18 cellular contexts compared by ENCODE assay signal in the genomic region with DNA sequence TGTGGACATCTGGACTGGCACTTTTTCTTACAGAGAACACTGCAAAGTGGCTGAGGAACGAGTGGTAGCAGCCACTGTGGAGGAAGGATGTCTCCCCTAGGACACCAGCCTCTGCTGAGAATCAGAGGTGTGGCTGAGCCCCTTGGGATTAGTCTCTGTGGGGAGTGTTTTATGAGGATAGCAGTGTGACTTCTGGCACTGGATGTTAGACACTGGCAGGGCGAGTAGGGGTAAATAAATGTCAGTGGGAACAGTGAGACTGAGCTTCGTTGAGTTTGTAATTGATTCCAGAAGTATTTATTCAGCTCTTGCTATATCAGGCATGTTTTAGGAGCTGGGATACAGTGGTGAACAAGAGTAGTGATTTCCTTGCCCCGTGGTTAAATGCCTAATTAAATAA.
A peak's percentile ranks its signal among the peaks of the same experiment; 100 is the strongest.
DNase-seq lines count a peak whose midpoint lies in the region; ATAC-seq and TF ChIP-seq lines count a peak whose summit lies in the region.
"Had no signal": no experiment of that assay in that cellular context is flagged by ENCODE, and none has a peak within 500 bp of the region (broad histone marks: within the 10 kb centered on the region; RNA-seq: fewer than 3 reads in every experiment).

No MANE protein-coding gene starts in this region.

- BruUV-seq in A673 (replicated peaks; lab: Mats Ljungman, UMichigan), result no TSS peak

- WGBS in spleen, 5 donors, result 67 to 72% (median 68%) methylated on average over 4 of the region's 4 CpGs

- TF ChIP-seq POLR2A in spleen (IDR thresholded peaks at IDR 0.05), result no peak

- H3K9me3 ChIP-seq in A673 (ENCODE audit: low read depth, low read length, poor library complexity, severe bottlenecking), result no peaks in the 10 kb centered on the region
- H3K9me3 ChIP-seq in spleen, result no peaks in the 10 kb centered on the region
- H3K9me3 ChIP-seq: ascending aorta, right atrium auricular region had no signal

- intact Hi-C loops in A673 (cut with micrococcal nuclease; ENCODE audit: unreplicated experiment) (no loop called here), spleen (cut with DNase I; ENCODE audit: low total_unique reads) (no loop called here)

- ATAC-seq in GM19397 (IDR thresholded peaks at IDR 0.05; ENCODE audit: unreplicated experiment), result no peak
- no peak for ATAC-seq in HG02763 (IDR thresholded peaks at IDR 0.05; ENCODE audit: unreplicated experiment)

- DNase-seq in A673 (ENCODE audit: low spot score) (peak; percentile 81), COR-L47 (lab: John Stamatoyannopoulos, UW) (peak; percentile 7), NCI-H69 (lab: John Stamatoyannopoulos, UW) (peak; percentile 86), fibroblast of peridontal ligament (ENCODE audit: extremely low read depth) (peak; percentile 77), spleen (no peak), DMS 273 (lab: John Stamatoyannopoulos, UW; ENCODE audit: unreplicated experiment) (no peak)
- DNase-seq: activated CD4-positive, CD25-positive, alpha-beta regulatory T cell treated with anti-CD3 and anti-CD28 coated beads, Interleukin-2, amount 50 U/mL, for 72 hours; activated effector memory CD4-positive, alpha-beta T cell treated with anti-CD3 and anti-CD28 coated beads, Interleukin-2, amount 50 U/mL, for 16 hours; endodermal cell; Kasumi-1; left cardiac atrium; NCI-H1436; NCI-H446 treated with DMSO at 0.1 percent for 48 hours; SHP77 had no signal

- CTCF ChIA-PET in A673 (lab: Charles Lee), result interaction anchor here (0.6 to 0.7 kb wide), 2 partner anchors 11 to 73 kb away, joined by 3 to 6 read pairs; no protein-coding TSS in a partner anchor

- H3K4me1 ChIP-seq in A673 (ENCODE audit: insufficient read depth, low read length, poor library complexity, severe bottlenecking), result peaks cover 60% of the 10 kb centered on the region
- H3K4me1 ChIP-seq in spleen, result peaks cover 11 to 98% (median 51%) of the 10 kb centered on the region in 6 donors
- H3K4me1 ChIP-seq: ascending aorta had no signal

- H3K36me3 ChIP-seq in A673 (ENCODE audit: insufficient read depth, low read length, poor library complexity, severe bottlenecking), result no peaks in the 10 kb centered on the region
- H3K36me3 ChIP-seq in spleen, result peaks cover 0 to 11% (median 0%) of the 10 kb centered on the region in 6 donors
- H3K36me3 ChIP-seq: ascending aorta, right atrium auricular region had no signal

- no peak overlapping the region for H3K27ac ChIP-seq in A673 (ENCODE audit: low read depth, low read length, poor library complexity, severe bottlenecking)
- no peak overlapping the region for H3K27ac ChIP-seq in spleen
- H3K27ac ChIP-seq: ascending aorta, right atrium auricular region had no signal

- H3K4me3 ChIP-seq in A673 (ENCODE audit: low read depth, low read length, poor library complexity, severe bottlenecking) (no peak overlapping the region), spleen (no peak overlapping the region)
- H3K4me3 ChIP-seq: ascending aorta, right atrium auricular region had no signal

- H3K27me3 ChIP-seq in A673 (replicated peaks; ENCODE audit: insufficient read depth, low read depth, low read length, poor library complexity) (no peaks in the 10 kb centered on the region), spleen (replicated peaks in 1 of 7) (no peaks in the 10 kb centered on the region)
- H3K27me3 ChIP-seq: ascending aorta, right atrium auricular region had no signal

- no peak for TF ChIP-seq CTCF in A673 (conservative IDR thresholded peaks at IDR 0.05; ENCODE audit: low read depth, low read length)
- TF ChIP-seq CTCF in spleen (IDR thresholded peaks at IDR 0.05 in 8 of 11, conservative IDR thresholded peaks at IDR 0.05 in 3 of 11), result no peak

- POLR2A ChIA-PET in A673 (lab: Charles Lee; ENCODE audit: low non-redundant PET), result no interaction called here

Comparison
In these comparisons a context has a peak if more than half of its experiments do, and no peak if none do; other contexts are left out.
1. DNase-seq: peak in A673 (single experiment), COR-L47 (single experiment), NCI-H69 (single experiment) and fibroblast of peridontal ligament (single experiment); none in spleen (single experiment) and DMS 273 (single experiment).